In genomic region chr17:7029659-7030058, GRCh38 we compare ENCODE assay signal across 1 cellular context.
TF ChIP-seq lines count a peak whose summit lies in the region.

No MANE protein-coding gene starts in this region.

TF ChIP-seq in IMR-90, 13 proteins besides CTCF, POLR2A, EP300 and RAD21:
- TF ChIP-seq RCOR1 (IDR thresholded peaks at IDR 0.05; ENCODE audit: insufficient replicate concordance, low read length) (no peak), NFE2L2 (IDR thresholded peaks at IDR 0.05; ENCODE audit: low read depth, low read length) (no peak), BHLHE40 (IDR thresholded peaks at IDR 0.05; ENCODE audit: low read depth, low read length) (no peak), CEBPB (IDR thresholded peaks at IDR 0.05; ENCODE audit: low read depth, low read length) (no peak), CHD1 (IDR thresholded peaks at IDR 0.05; ENCODE audit: low read depth, low read length) (no peak), FOS (IDR thresholded peaks at IDR 0.05; ENCODE audit: low read depth, low read length) (no peak), ELK1 (IDR thresholded peaks at IDR 0.05; ENCODE audit: borderline replicate concordance, low read depth, low read length) (no peak)
